Comparison of ENCODE assay signal across 23 cellular contexts in genomic region chrX:44918722-44919121, GRCh38. TPM values are rescaled to one million over a fixed set of nuclear protein-coding genes. Genes with fewer than 3 reads are reported as not detected.
A peak's percentile ranks its signal among the peaks of the same experiment; 100 is the strongest.
DNase-seq lines count a peak whose midpoint lies in the region; FAIRE-seq and TF ChIP-seq lines count a peak whose summit lies in the region.
"Had no signal": no experiment of that assay in that cellular context is flagged by ENCODE, and none has a peak within 500 bp of the region (broad histone marks: within the 10 kb centered on the region; RNA-seq: fewer than 3 reads in every experiment).

No MANE protein-coding gene starts in this region.

- H3K27me3 ChIP-seq in DOHH2 (ENCODE audit: control insufficient read depth, low read length) (no peaks in the 10 kb centered on the region), Karpas-422 (ENCODE audit: low read length) (no peaks in the 10 kb centered on the region), astrocyte (ENCODE audit: insufficient read depth, low read length) (no peaks in the 10 kb centered on the region)

- no peaks in the 10 kb centered on the region for H3K9me3 ChIP-seq in DOHH2 (ENCODE audit: control insufficient read depth, insufficient read depth, low read length)
- H3K9me3 ChIP-seq in Karpas-422 (ENCODE audit: low read length) = no peaks in the 10 kb centered on the region
- no peaks in the 10 kb centered on the region for H3K9me3 ChIP-seq in astrocyte (ENCODE audit: insufficient read depth, low read depth, low read length)
- H3K9me3 ChIP-seq: A549, Caco-2 had no signal

- H4K20me1 ChIP-seq in DOHH2 (ENCODE audit: control insufficient read depth, insufficient read depth, low read depth, low read length) (peaks cover 3% of the 10 kb centered on the region; the same call in 1 of the 2 replicates), Karpas-422 (ENCODE audit: insufficient read depth, low read depth, low read length) (no peaks in the 10 kb centered on the region; the same call in 1 of the 2 replicates), astrocyte (ENCODE audit: insufficient read depth, low read length) (peaks cover 30% of the 10 kb centered on the region)

- no peak for TF ChIP-seq POLR2A in H54 (IDR thresholded peaks at IDR 0.05; ENCODE audit: low read depth, low read length)

- H3K27ac ChIP-seq in DOHH2 (ENCODE audit: low read depth, low read length) (no peak overlapping the region), Karpas-422 (ENCODE audit: low read length) (no peak overlapping the region), astrocyte (ENCODE audit: low read depth, low read length) (no peak overlapping the region)
- H3K27ac ChIP-seq: 22Rv1, A549 had no signal

- H2AFZ ChIP-seq in Karpas-422 (ENCODE audit: low read length) (no peak overlapping the region), astrocyte (ENCODE audit: low read depth, low read length) (no peak overlapping the region)

- H3K27me3 Mint-ChIP-seq in astrocyte (ENCODE audit: low read depth, unreplicated experiment) = no peaks in the 10 kb centered on the region
- H3K27me3 Mint-ChIP-seq: CD4-positive, alpha-beta T cell had no signal

- H3K4me1 ChIP-seq in DOHH2 (ENCODE audit: control insufficient read depth, low read length) (peaks cover 32% of the 10 kb centered on the region), Karpas-422 (ENCODE audit: low read length) (peaks cover 19% of the 10 kb centered on the region), astrocyte (ENCODE audit: insufficient read depth, low read length) (peaks cover 16% of the 10 kb centered on the region)

- peaks cover 7% of the 10 kb centered on the region for H3K9me3 Mint-ChIP-seq in astrocyte (ENCODE audit: unreplicated experiment)
- H3K9me3 Mint-ChIP-seq: CD4-positive, alpha-beta T cell had no signal

- peak overlapping the region; percentile 34 for H3K4me2 ChIP-seq in DOHH2 (ENCODE audit: low read length)
- peak overlapping the region; percentile 19 for H3K4me2 ChIP-seq in Karpas-422 (ENCODE audit: low read depth, low read length, poor library complexity, severe bottlenecking)
- H3K4me2 ChIP-seq in astrocyte (ENCODE audit: low read length) = no peak overlapping the region

- no peaks in the 10 kb centered on the region for H3K36me3 ChIP-seq in DOHH2 (ENCODE audit: control insufficient read depth, low read length)
- no peaks in the 10 kb centered on the region for H3K36me3 ChIP-seq in Karpas-422 (ENCODE audit: insufficient read depth, low read length)
- no peaks in the 10 kb centered on the region for H3K36me3 ChIP-seq in astrocyte (ENCODE audit: insufficient read depth, low read length)

- no peak overlapping the region for H3K27ac Mint-ChIP-seq in astrocyte (ENCODE audit: unreplicated experiment)
- H3K27ac Mint-ChIP-seq: CD4-positive, alpha-beta T cell; H9 had no signal

- peaks cover 25% of the 10 kb centered on the region for H3K4me1 Mint-ChIP-seq in astrocyte (ENCODE audit: low read depth, unreplicated experiment)

- no peaks in the 10 kb centered on the region for H3K36me3 Mint-ChIP-seq in astrocyte (ENCODE audit: low read depth, unreplicated experiment)

- DNase-seq in Karpas-422 (no peak), astrocyte (ENCODE audit: low read depth) (no peak), fibroblast of villous mesenchyme (ENCODE audit: low read depth) (peak; percentile 52), H54 (ENCODE audit: insufficient read length, low spot score) (no peak), DMS79 treated with DMSO at 0.1 percent for 48 hours (lab: John Stamatoyannopoulos, UW) (no peak), globus pallidus (ENCODE audit: low spot score) (no peak), DMS53 (lab: John Stamatoyannopoulos, UW) (no peak)
- DNase-seq: AML-193; Caco-2; CD4-positive, alpha-beta T cell; DMS79; EL; GOT3; H9; IMR-90; KG1 had no signal

- H3K9me2 ChIP-seq in DOHH2 (replicated peaks; ENCODE audit: control insufficient read depth, low read length) (no peaks in the 10 kb centered on the region), Karpas-422 (replicated peaks; ENCODE audit: insufficient read depth, low read length) (no peaks in the 10 kb centered on the region)

- H3K9ac ChIP-seq in Karpas-422 (ENCODE audit: low read length) = no peak overlapping the region
- no peak overlapping the region for H3K9ac ChIP-seq in astrocyte (ENCODE audit: low read length)

- TF ChIP-seq CTCF in DOHH2 (IDR thresholded peaks at IDR 0.05; ENCODE audit: low read depth, low read length, poor library complexity, severe bottlenecking) (no peak), astrocyte (IDR thresholded peaks at IDR 0.05; ENCODE audit: insufficient read depth, low read depth, low read length) (no peak), fibroblast of villous mesenchyme (IDR thresholded peaks at IDR 0.05; ENCODE audit: insufficient read depth, low read depth, low read length) (no peak)

- H3K4me3 ChIP-seq in DOHH2 (ENCODE audit: low read length) = no peak overlapping the region; the same call in 1 of the 2 replicates
- H3K4me3 ChIP-seq in Karpas-422 (ENCODE audit: low read length) = no peak overlapping the region
- H3K4me3 ChIP-seq in astrocyte (ENCODE audit: insufficient read depth, low read depth, low read length) = no peak overlapping the region
- H3K4me3 ChIP-seq in fibroblast of villous mesenchyme (ENCODE audit: low read depth, low read length) = no peak overlapping the region
- H3K4me3 ChIP-seq: A549 had no signal

- H3F3A ChIP-seq in DOHH2 (ENCODE audit: control insufficient read depth, insufficient read depth) = no peaks in the 10 kb centered on the region

- FAIRE-seq in astrocyte (lab: Jason Lieb, UNC) (peak; percentile 20), H54 (lab: Jason Lieb, UNC) (no peak)
- FAIRE-seq: A549, D721Med, GM12891, GM18507, HTR-8/SVneo had no signal

- H3K79me2 ChIP-seq in DOHH2 (ENCODE audit: control insufficient read depth, low read length) (peaks cover 95% of the 10 kb centered on the region), Karpas-422 (ENCODE audit: low read length) (peaks cover 97% of the 10 kb centered on the region), astrocyte (ENCODE audit: insufficient read depth, low read length) (peaks cover 84% of the 10 kb centered on the region)

- H3K4me3 Mint-ChIP-seq in astrocyte (ENCODE audit: unreplicated experiment) = no peak overlapping the region
- H3K4me3 Mint-ChIP-seq: CD4-positive, alpha-beta T cell; H9 had no signal

RNA-seq across cellular contexts. Expression of gene KDM6A, which starts 45.7 kb away (rescaled TPM):
- 28.3 and 48.2 TPM in 2 replicates for total RNA-seq in Karpas-422 (2014; rRNA removed; shearing (Covaris generic); ENCODE audit: low replicate concordance)
- total RNA-seq in astrocyte (33.6 and 44.0 TPM in 2 replicates), fibroblast of villous mesenchyme (24.2 and 27.6 TPM in 2 replicates)
